Comparison of ENCODE assay signal across 11 cellular contexts in the genomic region with DNA sequence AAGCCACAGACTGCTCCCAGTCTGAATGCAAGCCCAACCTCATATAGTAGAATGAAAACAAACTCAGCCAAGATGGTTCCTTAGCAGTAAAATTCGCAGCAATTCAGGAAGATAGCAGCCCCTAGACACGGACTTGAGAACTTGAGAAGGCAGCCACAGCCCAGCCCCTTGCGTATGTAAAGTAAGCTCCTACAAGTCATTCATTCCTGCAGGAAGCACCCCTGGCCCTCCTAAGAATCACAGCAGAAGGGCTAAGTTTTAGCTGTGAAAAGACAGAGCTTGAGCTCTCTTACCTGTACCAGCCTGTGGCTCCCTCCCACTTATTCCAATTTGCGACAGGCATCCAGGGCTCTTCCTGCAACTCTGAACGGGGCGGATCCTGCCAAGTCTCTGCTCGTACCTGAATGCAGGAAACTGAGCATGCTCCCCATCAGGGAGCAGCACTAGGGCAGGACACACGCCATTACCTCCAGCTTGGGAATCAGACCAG.
DNase-seq lines count a peak whose midpoint lies in the region; ATAC-seq and TF ChIP-seq lines count a peak whose summit lies in the region.
"Had no signal": no experiment of that assay in that cellular context is flagged by ENCODE, and none has a peak within 500 bp of the region (broad histone marks: within the 10 kb centered on the region; RNA-seq: fewer than 3 reads in every experiment).

No MANE protein-coding gene starts in this region.

- ATAC-seq in HG03175 (IDR thresholded peaks at IDR 0.05; ENCODE audit: unreplicated experiment) (no peak), HG03196 (IDR thresholded peaks at IDR 0.05; ENCODE audit: unreplicated experiment) (no peak)
- ATAC-seq: Panc1 had no signal

- DNase-seq in DMS153 (lab: John Stamatoyannopoulos, UW) (peak; percentile 49), NCI-H510A treated with DMSO at 0.1 percent for 48 hours (lab: John Stamatoyannopoulos, UW) (peak; percentile 66), mucosa of gallbladder (ENCODE audit: low spot score) (peak; percentile 30), H4 (ENCODE audit: low spot score) (no peak), coronary artery (ENCODE audit: low spot score) (no peak)
- DNase-seq: activated T-cell treated with anti-CD3 and anti-CD28 coated beads for 4 hours, NCI-H2081 treated with DMSO at 0.1 percent for 48 hours had no signal

- TF ChIP-seq CTCF in coronary artery (IDR thresholded peaks at IDR 0.05) = no peak

- H3K27ac ChIP-seq in esophagus (ENCODE audit: low read depth in 2 of 2, low read length in 1 of 2) = peak overlapping the region; percentile 54 to 93
- no peak overlapping the region for H3K27ac ChIP-seq in coronary artery

- H3K36me3 ChIP-seq in esophagus (ENCODE audit: control insufficient read depth in 2 of 2, insufficient read depth in 2 of 2, low read length in 1 of 2) = no peaks in the 10 kb centered on the region

- H3K4me3 ChIP-seq in esophagus (ENCODE audit: low read depth in 1 of 2, low read length in 2 of 2) = peak overlapping the region; percentile 11 to 56
- H3K4me3 ChIP-seq in coronary artery = no peak overlapping the region

- H3K27me3 ChIP-seq in esophagus (ENCODE audit: control insufficient read depth in 1 of 2, insufficient read depth in 2 of 2, low read length in 2 of 2) = no peaks in the 10 kb centered on the region

- H3K9me3 ChIP-seq in esophagus (ENCODE audit: control insufficient read depth in 2 of 2, insufficient read depth in 1 of 2, low read depth in 1 of 2, low read length in 1 of 2) = no peaks in the 10 kb centered on the region

- 39 to 45% methylated on average over 8 of the region's 8 CpGs for WGBS in esophagus, 2 donors

- H3K4me1 ChIP-seq in esophagus (ENCODE audit: control insufficient read depth in 2 of 2, insufficient read depth in 2 of 2, low read length in 1 of 2) = no peaks in the 10 kb centered on the region

Comparison
In these comparisons a context has a peak if more than half of its experiments do, and no peak if none do; other contexts are left out.
1. DNase-seq: peak in DMS153 (single experiment), NCI-H510A treated with DMSO at 0.1 percent for 48 hours (single experiment) and mucosa of gallbladder (single experiment); none in H4 (single experiment) and coronary artery (single experiment).
2. H3K27ac ChIP-seq: peak in esophagus (2 of 2); none in coronary artery (0 of 2).